ENCODE assay signal across 30 cellular contexts in the genomic region with DNA sequence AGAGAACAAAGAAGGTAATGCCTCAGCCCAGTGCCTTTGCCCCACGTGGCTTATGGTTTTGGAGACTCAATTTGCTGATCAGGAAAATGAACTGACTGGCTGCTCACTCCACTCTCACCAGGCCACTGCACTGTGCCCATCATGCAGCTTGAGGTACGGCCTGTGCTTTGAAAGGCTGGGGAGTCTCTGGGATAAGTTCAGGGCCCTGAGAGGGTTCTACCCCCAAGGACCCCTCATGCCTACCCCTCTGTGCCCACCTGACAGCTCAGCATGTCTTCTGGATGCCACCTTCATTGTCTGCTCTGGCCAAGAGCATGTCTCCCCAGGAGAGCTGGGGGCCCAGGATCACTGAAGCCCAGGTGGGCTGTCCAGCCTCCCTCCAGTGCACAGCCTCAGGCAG. TPM values are rescaled to one million over a fixed set of nuclear protein-coding genes. Genes with fewer than 3 reads are reported as not detected.
"Had no signal": no experiment of that assay in that cellular context is flagged by ENCODE, and none has a peak within 500 bp of the region (broad histone marks: within the 10 kb centered on the region; RNA-seq: fewer than 3 reads in every experiment).

No MANE protein-coding gene starts in this region.

- H3K4me1 ChIP-seq: stomach, suprapubic skin, testis, thyroid gland, tibial nerve, transverse colon, upper lobe of left lung, upper lobe of right lung, uterus, vagina had no signal

- H3K36me3 ChIP-seq: stomach, suprapubic skin, thoracic aorta, thyroid gland, tibial nerve, transverse colon, upper lobe of left lung, upper lobe of right lung, uterus, vagina had no signal

- ATAC-seq: stimulated activated naive B cell treated with anti-CD40 and anti-IgM and Interleukin-4, amounts not matched to agents 10 μg/mL and 1 μg/mL and 100 μg/mL, for 72 hours; stimulated activated naive CD8-positive, alpha-beta T cell treated with anti-CD3 and anti-CD28 coated beads, Interleukin-15, amount 100 ng/mL, for 72 hours; stimulated activated naive CD8-positive, alpha-beta T cell treated with anti-CD3 and anti-CD28 coated beads, Interleukin-15, Interleukin-2, amounts not matched to agents 100 U/mL and 50 U/mL, for 24 hours; upper lobe of right lung had no signal

- H3K4me3 Mint-ChIP-seq: stimulated activated naive B cell treated with anti-CD40 and anti-IgM and Interleukin-4, amounts not matched to agents 10 μg/mL and 1 μg/mL and 100 μg/mL, for 72 hours; stimulated activated naive CD8-positive, alpha-beta T cell treated with anti-CD3 and anti-CD28 coated beads, Interleukin-15, amount 100 ng/mL, for 72 hours; stimulated activated naive CD8-positive, alpha-beta T cell treated with anti-CD3 and anti-CD28 coated beads, Interleukin-15, Interleukin-2, amounts not matched to agents 100 ng/mL and 50 ng/mL, for 24 hours; type B pancreatic cell had no signal

- H3K27ac ChIP-seq: stomach, suprapubic skin, testis, thoracic aorta, thyroid gland, tibial nerve, transverse colon, upper lobe of left lung, upper lobe of right lung, uterus, vagina had no signal

- H3K4me3 ChIP-seq: stomach, suprapubic skin, testis, thoracic aorta, thyroid gland, tibial nerve, transverse colon, upper lobe of left lung, upper lobe of right lung, uterus, vagina had no signal

- H3K4me1 Mint-ChIP-seq: stimulated activated naive B cell treated with anti-CD40 and anti-IgM and Interleukin-4, amounts not matched to agents 10 μg/mL and 1 μg/mL and 100 μg/mL, for 72 hours; stimulated activated naive CD8-positive, alpha-beta T cell treated with anti-CD3 and anti-CD28 coated beads, Interleukin-15, amount 100 ng/mL, for 72 hours had no signal

- DNase-seq: stimulated activated CD4-positive, alpha-beta T cell treated with anti-CD3 and anti-CD28 coated beads, Interleukin-1b, Interleukin-23, amount 100 ng/mL, for 48 hours; stimulated activated CD4-positive, alpha-beta T cell treated with anti-CD3 and anti-CD28 coated beads, Interleukin-2, amount 100 ng/mL, for 24 hours; stimulated activated CD4-positive, alpha-beta T cell treated with anti-CD3 and anti-CD28 coated beads, Interleukin-2, amount 100 ng/mL, for 48 hours; stimulated activated CD4-positive, alpha-beta T cell treated with anti-CD3 and anti-CD28 coated beads, Interleukin-4, amount 100 ng/mL, for 1 hour; stimulated activated CD4-positive, alpha-beta T cell treated with anti-CD3 and anti-CD28 coated beads, Interleukin-4, amount 100 ng/mL, for 24 hours; stimulated activated CD4-positive, alpha-beta T cell treated with anti-CD3 and anti-CD28 coated beads, Interleukin-4, amount 100 ng/mL, for 4 hours; stimulated activated naive B cell treated with anti-CD40 and anti-IgM and Interleukin-4, amounts not matched to agents 10 μg/mL and 1 μg/mL and 100 μg/mL, for 72 hours; stimulated activated naive CD4-positive, alpha-beta T cell; stimulated activated naive CD4-positive, alpha-beta T cell treated with Interleukin-2 at 50 U/mL for 16 hours; stimulated activated naive CD8-positive, alpha-beta T cell treated with anti-CD3 and anti-CD28 coated beads, Interleukin-15, amount 100 ng/mL, for 72 hours; stimulated activated naive CD8-positive, alpha-beta T cell treated with anti-CD3 and anti-CD28 coated beads, Interleukin-15, Interleukin-2, amounts not matched to agents 100 U/mL and 50 U/mL, for 24 hours; stomach; substantia nigra; testis; thyroid gland; transverse colon; trophoblast cell; upper lobe of left lung; upper lobe of right lung; uterus had no signal

- H3K9me3 ChIP-seq: testis, thoracic aorta, thyroid gland, uterus, vagina had no signal

- H3K27ac Mint-ChIP-seq: stimulated activated naive B cell treated with anti-CD40 and anti-IgM and Interleukin-4, amounts not matched to agents 10 μg/mL and 1 μg/mL and 100 μg/mL, for 72 hours; stimulated activated naive CD8-positive, alpha-beta T cell treated with anti-CD3 and anti-CD28 coated beads, Interleukin-15, amount 100 ng/mL, for 72 hours; stimulated activated naive CD8-positive, alpha-beta T cell treated with anti-CD3 and anti-CD28 coated beads, Interleukin-15, Interleukin-2, amounts not matched to agents 100 ng/mL and 50 ng/mL, for 24 hours; type B pancreatic cell had no signal

- H3K36me3 Mint-ChIP-seq: stimulated activated naive B cell treated with anti-CD40 and anti-IgM and Interleukin-4, amounts not matched to agents 10 μg/mL and 1 μg/mL and 100 μg/mL, for 72 hours; type B pancreatic cell had no signal

- H3K27me3 Mint-ChIP-seq: stimulated activated naive B cell treated with anti-CD40 and anti-IgM and Interleukin-4, amounts not matched to agents 10 μg/mL and 1 μg/mL and 100 μg/mL, for 72 hours; stimulated activated naive CD8-positive, alpha-beta T cell treated with anti-CD3 and anti-CD28 coated beads, Interleukin-15, amount 100 ng/mL, for 72 hours; stimulated activated naive CD8-positive, alpha-beta T cell treated with anti-CD3 and anti-CD28 coated beads, Interleukin-15, Interleukin-2, amounts not matched to agents 100 ng/mL and 50 ng/mL, for 24 hours; type B pancreatic cell had no signal

- H3K27me3 ChIP-seq: stomach, suprapubic skin, testis, thyroid gland, tibial nerve, transverse colon, upper lobe of left lung, upper lobe of right lung, uterus, vagina had no signal

RNA-seq across cellular contexts. Expression of gene ZNF722, which starts 45.5 kb away (rescaled TPM):
- total RNA-seq: stomach, subcutaneous adipose tissue, suprapubic skin, temporal lobe, thoracic aorta, thyroid gland, tibial nerve, transverse colon, upper lobe of left lung, upper lobe of right lung, ureter, urinary bladder, vagina had no signal
